ENCODE assay signal across 28 cellular contexts in genomic region chrX:108160309-108160708, GRCh38.
"Had no signal": no experiment of that assay in that cellular context is flagged by ENCODE, and none has a peak within 500 bp of the region (broad histone marks: within the 10 kb centered on the region; RNA-seq: fewer than 3 reads in every experiment).

No MANE protein-coding gene starts in this region.

- FAIRE-seq: endometrium, endothelial cell of umbilical vein, frontal cortex had no signal

- H3K27me3 ChIP-seq: colonic mucosa, esophagus muscularis mucosa, esophagus squamous epithelium, foreskin keratinocyte, gastrocnemius medialis, gastroesophageal sphincter had no signal

- H3K9me3 Mint-ChIP-seq: dendritic cell treated with granulocyte-macrophage colony-stimulating factor and Interleukin-4, amounts not matched to agents 40 ng/mL and 50 ng/mL, for 4 days; effector memory CD8-positive, alpha-beta T cell; endodermal cell had no signal

- H3K4me1 Mint-ChIP-seq: endodermal cell had no signal

- H3K9me3 ChIP-seq: colonic mucosa, esophagus muscularis mucosa, esophagus squamous epithelium, gastrocnemius medialis, gastroesophageal sphincter, heart left ventricle, heart right ventricle had no signal

- DNase-seq: colonic mucosa; cortex of kidney; dermis blood vessel endothelial cell; dorsolateral prefrontal cortex; effector CD4-positive, alpha-beta T cell; effector CD8-positive, alpha-beta T cell; effector memory CD4-positive, alpha-beta T cell; effector memory CD8-positive, alpha-beta T cell; endodermal cell; erythroblast; esophagus squamous epithelium; foreskin fibroblast; foreskin keratinocyte; foreskin melanocyte; gastrocnemius medialis; glutamatergic neuron; head of caudate nucleus; heart left ventricle; heart right ventricle had no signal

- H3K27me3 Mint-ChIP-seq: dendritic cell treated with granulocyte-macrophage colony-stimulating factor and Interleukin-4, amounts not matched to agents 40 ng/mL and 50 ng/mL, for 4 days; effector memory CD8-positive, alpha-beta T cell had no signal

- H3K4me3 Mint-ChIP-seq: dendritic cell treated with granulocyte-macrophage colony-stimulating factor and Interleukin-4, amounts not matched to agents 40 ng/mL and 50 ng/mL, for 4 days; effector memory CD8-positive, alpha-beta T cell; endodermal cell had no signal

- H3K27ac ChIP-seq: colonic mucosa, coronary artery, dorsolateral prefrontal cortex, epithelial cell of prostate, esophagus muscularis mucosa, esophagus squamous epithelium, foreskin keratinocyte, gastrocnemius medialis, gastroesophageal sphincter, heart left ventricle, heart right ventricle had no signal

- H3K36me3 ChIP-seq: colonic mucosa, gastrocnemius medialis had no signal

- H3K4me1 ChIP-seq: colonic mucosa, esophagus muscularis mucosa, esophagus squamous epithelium, foreskin keratinocyte, gastrocnemius medialis, gastroesophageal sphincter, heart left ventricle, heart right ventricle had no signal

- ATAC-seq: effector memory CD8-positive, alpha-beta T cell; esophagus mucosa; foreskin keratinocyte; gastrocnemius medialis; gastroesophageal sphincter; heart left ventricle; heart right ventricle had no signal

- H3K27ac Mint-ChIP-seq: dendritic cell treated with granulocyte-macrophage colony-stimulating factor and Interleukin-4, amounts not matched to agents 40 ng/mL and 50 ng/mL, for 4 days; effector memory CD8-positive, alpha-beta T cell; endodermal cell had no signal

- H3K4me3 ChIP-seq: colonic mucosa, coronary artery, dorsolateral prefrontal cortex, esophagus muscularis mucosa, esophagus squamous epithelium, gastrocnemius medialis, gastroesophageal sphincter, heart left ventricle, heart right ventricle had no signal
